ENCODE assay signal across 17 cellular contexts in genomic region chr2:233831861-233832260, GRCh38. TPM values are rescaled to one million over a fixed set of nuclear protein-coding genes. Genes with fewer than 3 reads are reported as not detected.
"Had no signal": no experiment of that assay in that cellular context is flagged by ENCODE, and none has a peak within 500 bp of the region (broad histone marks: within the 10 kb centered on the region; RNA-seq: fewer than 3 reads in every experiment).

No MANE protein-coding gene starts in this region.

- H3K4me3 ChIP-seq: breast epithelium, heart right ventricle, left ventricle myocardium inferior, stomach, thoracic aorta had no signal

- H3K4me1 ChIP-seq: breast epithelium, heart right ventricle, left ventricle myocardium inferior had no signal

- DNase-seq: activated CD4-positive, alpha-beta T cell treated with anti-CD3 and anti-CD28 coated beads for 4 hours; activated naive CD8-positive, alpha-beta T cell treated with anti-CD3 and anti-CD28 coated beads for 36 hours; anterior cingulate cortex; heart right ventricle; left ventricle myocardium inferior; stimulated activated CD4-positive, alpha-beta T cell treated with anti-CD3 and anti-CD28 coated beads, Interleukin-15, amount 100 ng/mL, for 24 hours; stimulated activated CD4-positive, alpha-beta T cell treated with anti-CD3 and anti-CD28 coated beads, Interleukin-4, amount 100 ng/mL, for 4 hours; T1000 had no signal

- H3K27me3 Mint-ChIP-seq: activated naive CD8-positive, alpha-beta T cell treated with anti-CD3 and anti-CD28 coated beads for 36 hours; natural killer cell treated with Interleukin-12 subunit alpha and Interleukin-12 subunit beta and Interleukin-15 and Interleukin-18, amount 100 ng/mL, for 72 hours; T-cell had no signal

- H3K9me3 ChIP-seq: breast epithelium, left ventricle myocardium inferior, stomach, thoracic aorta had no signal

- H3K27me3 ChIP-seq: breast epithelium had no signal

- H3K9me3 Mint-ChIP-seq: activated naive CD8-positive, alpha-beta T cell treated with anti-CD3 and anti-CD28 coated beads for 36 hours; activated T-helper 2 cell treated with anti-CD3 and anti-CD28 coated beads, Interferon-gamma antibody, Interleukin-2, Interleukin-4, amounts not matched to agents 10 μg/mL and 5 μg/mL and 100 μg/mL, durations not matched to agents 14 hours and 24 hours and 36 hours; memory B cell; natural killer cell treated with Interleukin-12 subunit alpha and Interleukin-12 subunit beta and Interleukin-15 and Interleukin-18, amount 100 ng/mL, for 72 hours; T-cell had no signal

- H3K27ac Mint-ChIP-seq: activated naive CD8-positive, alpha-beta T cell treated with anti-CD3 and anti-CD28 coated beads for 36 hours; activated T-helper 2 cell treated with anti-CD3 and anti-CD28 coated beads, Interferon-gamma antibody, Interleukin-2, Interleukin-4, amounts not matched to agents 10 μg/mL and 5 μg/mL and 100 μg/mL, durations not matched to agents 14 hours and 24 hours and 36 hours; memory B cell; natural killer cell treated with Interleukin-12 subunit alpha and Interleukin-12 subunit beta and Interleukin-15 and Interleukin-18, amount 100 ng/mL, for 72 hours; T-cell had no signal

- ATAC-seq: heart right ventricle, T-cell had no signal

- H3K36me3 Mint-ChIP-seq: memory B cell; natural killer cell treated with Interleukin-12 subunit alpha and Interleukin-12 subunit beta and Interleukin-15 and Interleukin-18, amount 100 ng/mL, for 72 hours; T-cell had no signal

- H3K4me3 Mint-ChIP-seq: activated naive CD8-positive, alpha-beta T cell treated with anti-CD3 and anti-CD28 coated beads for 36 hours; memory B cell; natural killer cell treated with Interleukin-12 subunit alpha and Interleukin-12 subunit beta and Interleukin-15 and Interleukin-18, amount 100 ng/mL, for 72 hours; T-cell had no signal

- H3K4me1 Mint-ChIP-seq: activated naive CD8-positive, alpha-beta T cell treated with anti-CD3 and anti-CD28 coated beads for 36 hours; T-cell had no signal

- H3K27ac ChIP-seq: heart right ventricle, left ventricle myocardium inferior, stomach, thoracic aorta had no signal

- H3K36me3 ChIP-seq: breast epithelium, left ventricle myocardium inferior, thoracic aorta had no signal

RNA-seq across cellular contexts. Expression of gene MROH2A, which starts 53.7 kb away (rescaled TPM):
- total RNA-seq: activated naive CD8-positive, alpha-beta T cell treated with anti-CD3 and anti-CD28 coated beads for 36 hours; activated T-helper 2 cell treated with anti-CD3 and anti-CD28 coated beads, Interferon-gamma antibody, Interleukin-2, Interleukin-4, amounts not matched to agents 10 μg/mL and 5 μg/mL and 100 μg/mL, durations not matched to agents 14 hours and 24 hours and 36 hours; breast epithelium; frontal cortex; heart right ventricle; left ventricle myocardium inferior; natural killer cell treated with Interleukin-12 subunit alpha and Interleukin-12 subunit beta and Interleukin-15 and Interleukin-18, amount 100 ng/mL, for 72 hours; omental fat pad; T-cell; thoracic aorta had no signal
- polyA plus RNA-seq: heart right ventricle had no signal
